In the genomic region with DNA sequence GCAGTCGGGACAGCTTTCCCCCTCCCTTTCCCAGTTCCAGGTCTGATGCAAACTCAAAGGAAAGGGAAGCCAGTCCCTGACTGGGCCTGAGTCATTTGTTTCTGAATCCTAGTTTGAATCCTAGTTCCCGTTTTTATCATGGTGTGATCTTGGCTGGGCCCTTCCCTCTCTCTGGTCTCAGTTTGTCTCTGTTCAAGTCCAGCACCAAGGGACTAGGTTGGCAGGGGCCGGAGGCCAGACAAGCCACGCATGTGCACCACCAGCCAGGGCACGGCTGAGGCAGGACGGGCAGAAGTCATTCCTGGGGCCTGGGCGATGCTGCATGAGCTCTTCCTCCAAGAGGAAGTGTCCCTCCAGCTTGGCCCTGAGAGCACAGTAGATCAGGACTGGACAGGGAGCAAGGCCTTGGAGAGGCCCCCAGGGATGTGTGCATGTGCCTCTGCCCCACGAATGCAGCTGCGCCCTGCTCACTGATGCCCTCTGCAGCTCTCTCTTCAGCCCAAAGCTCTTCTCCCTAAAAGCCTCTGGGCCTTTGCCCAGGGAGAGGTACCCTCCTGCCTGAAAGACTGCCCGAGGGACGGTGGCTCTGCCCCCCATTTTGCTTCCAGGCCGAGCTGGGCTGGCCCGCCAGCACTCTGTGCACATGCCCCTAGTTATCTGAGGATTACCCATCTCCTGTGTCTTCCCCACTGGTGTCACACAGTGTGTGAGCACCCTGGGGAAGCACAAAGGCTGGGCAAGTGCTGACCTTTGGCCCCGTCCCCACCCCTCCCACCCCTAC, we compare ENCODE assay signal across 9 cellular contexts.
A peak's percentile ranks its signal among the peaks of the same experiment; 100 is the strongest.
DNase-seq lines count a peak whose midpoint lies in the region; ATAC-seq and TF ChIP-seq lines count a peak whose summit lies in the region.
"Had no signal": no experiment of that assay in that cellular context is flagged by ENCODE, and none has a peak within 500 bp of the region (broad histone marks: within the 10 kb centered on the region; RNA-seq: fewer than 3 reads in every experiment).

No MANE protein-coding gene starts in this region.

- peak overlapping the region; percentile 38 to 64 for H2BK12ac ChIP-seq in mesenchymal stem cell (ENCODE audit: low read length in 2 of 2)

- peak overlapping the region in 1 of 2 experiments; percentile 22 for H3K14ac ChIP-seq in mesenchymal stem cell (ENCODE audit: low read length in 2 of 2)

- H3K9me3 ChIP-seq in A673 (ENCODE audit: low read depth, low read length, poor library complexity, severe bottlenecking): no peaks in the 10 kb centered on the region
- no peaks in the 10 kb centered on the region for H3K9me3 ChIP-seq in mesenchymal stem cell (ENCODE audit: control insufficient read depth, low read length)

- H3K4me2 ChIP-seq in mesenchymal stem cell (ENCODE audit: low read length, poor library complexity, severe bottlenecking): no peak overlapping the region

- no peak overlapping the region for H2BK120ac ChIP-seq in mesenchymal stem cell (ENCODE audit: low read depth, low read length)

- no peaks in the 10 kb centered on the region for H3K27me3 Mint-ChIP-seq in activated CD8-positive, alpha-beta T cell treated with anti-CD3 and anti-CD28 coated beads, Interleukin-2, amount 10 ng/mL, durations not matched to agents 7 days and 5 days (ENCODE audit: low read depth)

- WGBS in mesenchymal stem cell: 70% methylated on average over 13 of the region's 14 CpGs

- no peak overlapping the region for H3K27ac Mint-ChIP-seq in activated CD8-positive, alpha-beta T cell treated with anti-CD3 and anti-CD28 coated beads, Interleukin-2, amount 10 ng/mL, durations not matched to agents 7 days and 5 days

- H2AK5ac ChIP-seq in mesenchymal stem cell (ENCODE audit: low read length, severe bottlenecking): peak overlapping the region; percentile 2

- no peak for DNase-seq in A673 (ENCODE audit: low spot score)
- DNase-seq in HT1080 (ENCODE audit: low read depth): peak; percentile 71
- no peak for DNase-seq in brain microvascular endothelial cell
- peak; percentile 75 for DNase-seq in mesenchymal stem cell
- no peak for DNase-seq in activated CD8-positive, alpha-beta T cell treated with anti-CD3 and anti-CD28 coated beads, Interleukin-2, amount 10 ng/mL, durations not matched to agents 7 days and 5 days
- DNase-seq in HUDEP-2 (lab: John Stamatoyannopoulos, UW; ENCODE audit: unreplicated experiment in 76 of 76): no peak
- no peak for DNase-seq in NCI-H1417 treated with DMSO at 0.1 percent for 48 hours (lab: John Stamatoyannopoulos, UW)
- DNase-seq: COR-L47 had no signal

- peak overlapping the region; percentile 2 to 52 for H3K4ac ChIP-seq in mesenchymal stem cell (ENCODE audit: low read depth in 1 of 2, low read length in 2 of 2)

- peaks cover 37% of the 10 kb centered on the region for H3K4me1 ChIP-seq in A673 (ENCODE audit: insufficient read depth, low read length, poor library complexity, severe bottlenecking)
- peaks cover 87% of the 10 kb centered on the region for H3K4me1 ChIP-seq in mesenchymal stem cell (ENCODE audit: control insufficient read depth, insufficient read depth, low read depth, low read length)

- in situ Hi-C loops in brain microvascular endothelial cell (cut with HindIII; ENCODE audit: low pct_ligation_motif_present, low sequenced_read_pairs): no loop called here

- H3K9me3 Mint-ChIP-seq in activated CD8-positive, alpha-beta T cell treated with anti-CD3 and anti-CD28 coated beads, Interleukin-2, amount 10 ng/mL, durations not matched to agents 7 days and 5 days (ENCODE audit: insufficient read depth): no peaks in the 10 kb centered on the region

- CTCF ChIA-PET in A673 (lab: Charles Lee): no interaction called here
- CTCF ChIA-PET in activated CD8-positive, alpha-beta T cell treated with anti-CD3 and anti-CD28 coated beads, Interleukin-2, amount 10 ng/mL, durations not matched to agents 7 days and 5 days (lab: Charles Lee): interaction anchor here (0.7 kb wide), 1 partner anchor 490 kb away, joined by 3 read pairs; no protein-coding TSS in a partner anchor

- no peaks in the 10 kb centered on the region for H3K36me3 ChIP-seq in A673 (ENCODE audit: insufficient read depth, low read length, poor library complexity, severe bottlenecking)
- no peaks in the 10 kb centered on the region for H3K36me3 ChIP-seq in brain microvascular endothelial cell (replicated peaks)
- H3K36me3 ChIP-seq in mesenchymal stem cell (ENCODE audit: control insufficient read depth in 1 of 2, insufficient read depth in 2 of 2, low read depth in 1 of 2, low read length in 2 of 2): peaks cover 22 to 54% of the 10 kb centered on the region in 2 experiments

- TF ChIP-seq CTCF in A673 (conservative IDR thresholded peaks at IDR 0.05; ENCODE audit: low read depth, low read length) (no peak; the same call in 1 of the 2 replicates), brain microvascular endothelial cell (IDR thresholded peaks at IDR 0.05; ENCODE audit: low read depth, low read length, missing control alignments) (peak; percentile 28)

- H3K9ac ChIP-seq in mesenchymal stem cell (ENCODE audit: low read length): peak overlapping the region; percentile 55

- H4K8ac ChIP-seq in mesenchymal stem cell (ENCODE audit: low read length): peak overlapping the region; percentile 85

- peaks cover 16% of the 10 kb centered on the region for H3K79me1 ChIP-seq in mesenchymal stem cell (replicated peaks; ENCODE audit: low read length, poor library complexity, severe bottlenecking)

- intact Hi-C loops in A673 (cut with micrococcal nuclease; ENCODE audit: unreplicated experiment): no loop called here

- H3K4me3 ChIP-seq in A673 (ENCODE audit: low read depth, low read length, poor library complexity, severe bottlenecking) (no peak overlapping the region), brain microvascular endothelial cell (ENCODE audit: low read depth, low read length) (no peak overlapping the region), mesenchymal stem cell (ENCODE audit: insufficient read depth in 1 of 2, low read depth in 1 of 2, low read length in 2 of 2) (no peak overlapping the region)

- peaks cover 7% of the 10 kb centered on the region for H3K4me1 Mint-ChIP-seq in activated CD8-positive, alpha-beta T cell treated with anti-CD3 and anti-CD28 coated beads, Interleukin-2, amount 10 ng/mL, durations not matched to agents 7 days and 5 days (ENCODE audit: low read depth)

- BruUV-seq in A673 (replicated peaks; lab: Mats Ljungman, UMichigan): no TSS peak

- H2AFZ ChIP-seq in mesenchymal stem cell (ENCODE audit: low read depth, low read length): no peak overlapping the region

- no peaks in the 10 kb centered on the region for H3K27me3 ChIP-seq in A673 (replicated peaks; ENCODE audit: insufficient read depth, low read depth, low read length, poor library complexity)
- H3K27me3 ChIP-seq in brain microvascular endothelial cell (replicated peaks): no peaks in the 10 kb centered on the region
- H3K27me3 ChIP-seq in mesenchymal stem cell (ENCODE audit: control insufficient read depth in 1 of 2, insufficient read depth in 1 of 2, low read length in 2 of 2): no peaks in the 10 kb centered on the region

- peak overlapping the region; percentile 84 for H4K91ac ChIP-seq in mesenchymal stem cell (ENCODE audit: low read length)

- H3K4me3 Mint-ChIP-seq in activated CD8-positive, alpha-beta T cell treated with anti-CD3 and anti-CD28 coated beads, Interleukin-2, amount 10 ng/mL, durations not matched to agents 7 days and 5 days: no peak overlapping the region

- H2BK15ac ChIP-seq in mesenchymal stem cell (ENCODE audit: low read depth, poor library complexity, severe bottlenecking): peak overlapping the region; percentile 85

- no peak for ATAC-seq in activated CD8-positive, alpha-beta T cell treated with anti-CD3 and anti-CD28 coated beads, Interleukin-2, amount 10 ng/mL, durations not matched to agents 7 days and 5 days
- ATAC-seq in HG03378 (IDR thresholded peaks at IDR 0.05; ENCODE audit: unreplicated experiment): no peak

- H3K18ac ChIP-seq in mesenchymal stem cell (ENCODE audit: low read depth in 1 of 2, low read length in 2 of 2): peak overlapping the region; percentile 44 to 89

- POLR2A ChIA-PET in A673 (lab: Charles Lee; ENCODE audit: low non-redundant PET): no interaction called here
- POLR2A ChIA-PET in activated CD8-positive, alpha-beta T cell treated with anti-CD3 and anti-CD28 coated beads, Interleukin-2, amount 10 ng/mL, durations not matched to agents 7 days and 5 days (lab: Charles Lee): interaction anchor here (0.6 kb wide), 1 partner anchor 9 kb away, joined by 3 read pairs; no protein-coding TSS in a partner anchor

- H3K36me3 Mint-ChIP-seq in activated CD8-positive, alpha-beta T cell treated with anti-CD3 and anti-CD28 coated beads, Interleukin-2, amount 10 ng/mL, durations not matched to agents 7 days and 5 days (ENCODE audit: low read depth): no peaks in the 10 kb centered on the region

- H2BK5ac ChIP-seq in mesenchymal stem cell (ENCODE audit: low read depth, low read length, poor library complexity, severe bottlenecking): no peak overlapping the region

- H3K23ac ChIP-seq in mesenchymal stem cell (ENCODE audit: low read length in 2 of 2): no peak overlapping the region

- H3K27ac ChIP-seq in A673 (ENCODE audit: low read depth, low read length, poor library complexity, severe bottlenecking) (peak overlapping the region; percentile 16), brain microvascular endothelial cell (peak overlapping the region; percentile 50), mesenchymal stem cell (ENCODE audit: low read length, poor library complexity, severe bottlenecking) (peak overlapping the region; percentile 38)

Comparison
In these comparisons a context has a peak if more than half of its experiments do, and no peak if none do; other contexts are left out.
1. DNase-seq: peak in HT1080 (single experiment) and mesenchymal stem cell (single experiment); none in A673 (single experiment), brain microvascular endothelial cell (single experiment), activated CD8-positive, alpha-beta T cell treated with anti-CD3 and anti-CD28 coated beads, Interleukin-2, amount 10 ng/mL, durations not matched to agents 7 days and 5 days (single experiment), HUDEP-2 (0 of 76) and NCI-H1417 treated with DMSO at 0.1 percent for 48 hours (single experiment).
2. Peak in every context shown above with its lines, with median percentiles within 50 percentile points of each other: H3K27ac ChIP-seq.